ENCODE assay signal across 1 cellular context in genomic region chr2:52036853-52037252, GRCh38.
TF ChIP-seq lines count a peak whose summit lies in the region.

No MANE protein-coding gene starts in this region.

TF ChIP-seq in GM23338, 12 proteins besides CTCF, POLR2A, EP300 and RAD21 (continued from another document):
- TF ChIP-seq REST (IDR thresholded peaks at IDR 0.05; ENCODE audit: unreplicated experiment) (no peak), ZNF462 (CRISPR knock-in tag; IDR thresholded peaks at IDR 0.05) (no peak), CREB1 (CRISPR knock-in tag; IDR thresholded peaks at IDR 0.05; ENCODE audit: low read depth) (no peak), STAT1 (IDR thresholded peaks at IDR 0.05; ENCODE audit: unreplicated experiment) (no peak), ETS1 (IDR thresholded peaks at IDR 0.05) (no peak), POLR2AphosphoS5 (IDR thresholded peaks at IDR 0.05; ENCODE audit: low read depth) (no peak), ZNF331 (CRISPR knock-in tag; IDR thresholded peaks at IDR 0.05; ENCODE audit: low read depth) (no peak), ZNF114 (CRISPR knock-in tag; IDR thresholded peaks at IDR 0.05) (no peak), JUNB (IDR thresholded peaks at IDR 0.05; ENCODE audit: unreplicated experiment) (no peak), EZH2 (IDR thresholded peaks at IDR 0.05; ENCODE audit: low read depth, unreplicated experiment) (no peak)
